28 cellular contexts compared by ENCODE assay signal in the genomic region with DNA sequence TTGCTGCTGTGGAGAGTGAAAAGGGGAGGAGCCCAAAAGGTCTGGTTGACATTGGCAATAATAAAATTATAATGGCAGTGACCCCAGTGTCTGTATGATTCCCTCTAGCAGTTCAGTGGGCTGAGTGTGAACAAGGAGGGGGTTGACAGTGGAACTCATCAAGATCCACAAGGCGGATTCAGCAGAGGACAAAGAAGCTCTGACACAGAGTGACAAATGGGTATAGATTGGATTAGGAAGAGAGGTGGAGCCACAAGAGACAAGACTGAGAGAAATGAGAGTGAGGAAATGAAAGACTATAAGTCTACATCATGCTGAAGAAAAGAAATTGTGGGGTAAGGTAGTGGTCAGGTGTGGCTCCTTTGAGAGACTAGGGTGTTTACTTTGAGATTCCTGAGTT.
"Had no signal": no experiment of that assay in that cellular context is flagged by ENCODE, and none has a peak within 500 bp of the region (broad histone marks: within the 10 kb centered on the region; RNA-seq: fewer than 3 reads in every experiment).

No MANE protein-coding gene starts in this region.

- H3K9me3 ChIP-seq: ovary, psoas muscle, right lobe of liver, sigmoid colon, stomach, thoracic aorta, tibial artery, transverse colon, upper lobe of right lung, uterus had no signal

- ATAC-seq: natural killer cell; psoas muscle; right cardiac atrium; right lobe of liver; stimulated activated effector memory CD8-positive, alpha-beta T cell treated with anti-CD3 and anti-CD28 coated beads, Interleukin-12 subunit alpha, Interleukin-12 subunit beta, amount 100 ng/mL, for 72 hours; stimulated activated naive B cell treated with anti-CD40 and anti-IgM and Interleukin-4, amounts not matched to agents 10 μg/mL and 1 μg/mL and 100 μg/mL, for 72 hours; upper lobe of right lung had no signal

- H3K36me3 Mint-ChIP-seq: natural killer cell; neural progenitor cell; stimulated activated effector memory CD8-positive, alpha-beta T cell treated with anti-CD3 and anti-CD28 coated beads, Interleukin-12 subunit alpha, Interleukin-12 subunit beta, amount 100 ng/mL, for 72 hours; stimulated activated naive B cell treated with anti-CD40 and anti-IgM and Interleukin-4, amounts not matched to agents 10 μg/mL and 1 μg/mL and 100 μg/mL, for 72 hours; type B pancreatic cell had no signal

- H3K4me3 Mint-ChIP-seq: natural killer cell; nephron; neural progenitor cell; stimulated activated effector memory CD8-positive, alpha-beta T cell treated with anti-CD3 and anti-CD28 coated beads, Interleukin-12 subunit alpha, Interleukin-12 subunit beta, amount 100 ng/mL, for 72 hours; stimulated activated naive B cell treated with anti-CD40 and anti-IgM and Interleukin-4, amounts not matched to agents 10 μg/mL and 1 μg/mL and 100 μg/mL, for 72 hours; stimulated activated naive CD8-positive, alpha-beta T cell treated with anti-CD3 and anti-CD28 coated beads, Interleukin-15, Interleukin-2, amounts not matched to agents 100 ng/mL and 50 ng/mL, for 24 hours; type B pancreatic cell had no signal

- H3K4me3 ChIP-seq: neural progenitor cell, ovary, psoas muscle, right lobe of liver, sigmoid colon, stomach, thoracic aorta, tibial artery, transverse colon, upper lobe of right lung, uterus had no signal

- H3K27me3 Mint-ChIP-seq: progenitor cell of endocrine pancreas; stimulated activated naive B cell treated with anti-CD40 and anti-IgM and Interleukin-4, amounts not matched to agents 10 μg/mL and 1 μg/mL and 100 μg/mL, for 72 hours; stimulated activated naive CD8-positive, alpha-beta T cell treated with anti-CD3 and anti-CD28 coated beads, Interleukin-15, Interleukin-2, amounts not matched to agents 100 ng/mL and 50 ng/mL, for 24 hours; type B pancreatic cell had no signal

- H3K4me1 ChIP-seq: neural progenitor cell, parathyroid adenoma, psoas muscle, right lobe of liver, sigmoid colon, upper lobe of right lung, uterus had no signal

- H3K27me3 ChIP-seq: neural progenitor cell, ovary, right lobe of liver, sigmoid colon, stomach, tibial artery, transverse colon, upper lobe of right lung, uterus had no signal

- DNase-seq: natural killer cell; occipital lobe; ovary; posterior cingulate gyrus; psoas muscle; right cardiac atrium; right lobe of liver; sigmoid colon; small intestine; stimulated activated CD4-positive, alpha-beta T cell treated with anti-CD3 and anti-CD28 coated beads, Interleukin-15, amount 100 ng/mL, for 24 hours; stimulated activated CD4-positive, alpha-beta T cell treated with anti-CD3 and anti-CD28 coated beads, Interleukin-2, amount 100 ng/mL, for 24 hours; stimulated activated CD4-positive, alpha-beta T cell treated with anti-CD3 and anti-CD28 coated beads, Interleukin-2, amount 100 ng/mL, for 48 hours; stimulated activated CD4-positive, alpha-beta T cell treated with anti-CD3 and anti-CD28 coated beads, Interleukin-4, amount 100 ng/mL, for 24 hours; stimulated activated naive B cell treated with anti-CD40 and anti-IgM and Interleukin-4, amounts not matched to agents 10 μg/mL and 1 μg/mL and 100 μg/mL, for 72 hours; stimulated activated naive CD4-positive, alpha-beta T cell treated with Interleukin-2 at 50 U/mL for 16 hours; stomach; tibial artery; transverse colon; upper lobe of right lung; uterus had no signal

- H2AFZ ChIP-seq: neural progenitor cell, parathyroid adenoma had no signal

- H3K4me1 Mint-ChIP-seq: natural killer cell, nephron, neural progenitor cell had no signal

- FAIRE-seq: small intestine had no signal

- H3K27ac ChIP-seq: neural progenitor cell, ovary, parathyroid adenoma, psoas muscle, right lobe of liver, sigmoid colon, stomach, thoracic aorta, tibial artery, transverse colon, upper lobe of right lung, uterus had no signal

- H3K9me3 Mint-ChIP-seq: natural killer cell; nephron; neural progenitor cell; stimulated activated effector memory CD8-positive, alpha-beta T cell treated with anti-CD3 and anti-CD28 coated beads, Interleukin-12 subunit alpha, Interleukin-12 subunit beta, amount 100 ng/mL, for 72 hours; stimulated activated naive B cell treated with anti-CD40 and anti-IgM and Interleukin-4, amounts not matched to agents 10 μg/mL and 1 μg/mL and 100 μg/mL, for 72 hours; stimulated activated naive CD8-positive, alpha-beta T cell treated with anti-CD3 and anti-CD28 coated beads, Interleukin-15, Interleukin-2, amounts not matched to agents 100 ng/mL and 50 ng/mL, for 24 hours; type B pancreatic cell had no signal

- H3K4me2 ChIP-seq: neural progenitor cell had no signal

- H3K9ac ChIP-seq: neural progenitor cell, parathyroid adenoma had no signal

- H3K36me3 ChIP-seq: neural progenitor cell, ovary, right lobe of liver, sigmoid colon, stomach, thoracic aorta, tibial artery, transverse colon, upper lobe of right lung, uterus had no signal

- H3K27ac Mint-ChIP-seq: natural killer cell; nephron; neural progenitor cell; progenitor cell of endocrine pancreas; stimulated activated effector memory CD8-positive, alpha-beta T cell treated with anti-CD3 and anti-CD28 coated beads, Interleukin-12 subunit alpha, Interleukin-12 subunit beta, amount 100 ng/mL, for 72 hours; stimulated activated naive B cell treated with anti-CD40 and anti-IgM and Interleukin-4, amounts not matched to agents 10 μg/mL and 1 μg/mL and 100 μg/mL, for 72 hours; stimulated activated naive CD8-positive, alpha-beta T cell treated with anti-CD3 and anti-CD28 coated beads, Interleukin-15, Interleukin-2, amounts not matched to agents 100 ng/mL and 50 ng/mL, for 24 hours; type B pancreatic cell had no signal

- H3K79me2 ChIP-seq: parathyroid adenoma had no signal
